Comparison of ENCODE assay signal across 13 cellular contexts in the genomic region with DNA sequence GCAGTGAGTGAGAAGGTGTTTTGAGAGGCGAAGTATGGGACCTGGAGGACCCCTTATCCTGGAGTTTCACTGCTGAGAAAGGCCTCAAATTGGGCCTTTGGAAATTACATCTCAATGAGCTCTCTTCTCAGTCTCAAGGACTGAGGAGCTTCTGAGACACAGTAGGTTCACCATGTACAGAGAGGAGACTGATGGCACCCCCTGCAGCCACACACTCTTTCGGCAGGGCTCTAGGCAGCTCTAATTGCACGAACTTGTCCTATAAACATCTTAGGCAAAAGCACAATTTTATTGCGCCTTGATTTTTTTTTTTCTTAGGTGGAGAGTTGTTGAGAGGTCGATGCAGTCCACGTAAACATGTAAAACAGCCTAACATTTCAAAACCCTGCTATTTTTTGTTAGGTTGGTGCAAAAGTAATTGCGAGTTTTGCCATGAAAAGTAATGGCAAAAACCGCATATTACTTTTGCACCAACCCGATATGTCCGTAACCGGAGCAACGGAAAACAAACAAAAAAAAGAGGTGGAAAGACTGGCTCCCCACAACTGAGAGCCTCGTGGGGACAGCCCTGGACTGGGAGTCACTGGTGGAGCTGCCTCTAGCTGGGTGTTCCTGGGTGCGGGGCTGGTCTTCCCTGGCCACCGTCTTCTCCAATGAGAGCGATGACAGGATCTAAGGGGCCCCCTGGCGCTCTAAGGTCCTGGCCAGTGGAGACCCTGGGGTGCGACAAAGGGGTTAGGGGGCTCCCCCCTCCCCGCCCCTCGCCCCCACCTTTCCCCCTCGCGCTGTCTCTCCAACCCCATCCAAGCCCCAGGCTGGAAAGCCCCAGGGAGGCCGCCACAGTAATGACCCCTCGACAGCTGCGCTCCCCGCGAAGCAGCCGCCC.
DNase-seq lines count a peak whose midpoint lies in the region; ATAC-seq and TF ChIP-seq lines count a peak whose summit lies in the region.
"Had no signal": no experiment of that assay in that cellular context is flagged by ENCODE, and none has a peak within 500 bp of the region (broad histone marks: within the 10 kb centered on the region; RNA-seq: fewer than 3 reads in every experiment).

No MANE protein-coding gene starts in this region.

- peak; percentile 23 for ATAC-seq in stimulated activated naive CD8-positive, alpha-beta T cell treated with anti-CD3 and anti-CD28 coated beads, Interleukin-15, Interleukin-2, amounts not matched to agents 100 U/mL and 50 U/mL, for 24 hours
- no peak for ATAC-seq in stimulated activated naive CD8-positive, alpha-beta T cell treated with anti-CD3 and anti-CD28 coated beads, Interleukin-15, amount 100 ng/mL, for 72 hours
- ATAC-seq in T-helper 17 cell: no peak

- H3K36me3 Mint-ChIP-seq in T-helper 17 cell (ENCODE audit: low read depth): peaks cover 2% of the 10 kb centered on the region
- H3K36me3 Mint-ChIP-seq: activated naive CD8-positive, alpha-beta T cell had no signal

- peaks cover 0 to 47% (median 2%) of the 10 kb centered on the region in 4 donors for H3K27me3 ChIP-seq in esophagus squamous epithelium
- peaks cover 0 to 64% (median 22%) of the 10 kb centered on the region in 7 donors for H3K27me3 ChIP-seq in spleen (replicated peaks in 1 of 7)

- no peak for TF ChIP-seq CTCF in esophagus squamous epithelium (IDR thresholded peaks at IDR 0.05)
- no peak for TF ChIP-seq CTCF in spleen (IDR thresholded peaks at IDR 0.05 in 8 of 11, conservative IDR thresholded peaks at IDR 0.05 in 3 of 11)
- no peak for TF ChIP-seq CTCF in GM20000 (IDR thresholded peaks at IDR 0.05; ENCODE audit: extremely low read depth, missing control alignments)

- 24 to 64% methylated on average over 12 to 15 of the region's 28 CpGs for WGBS in esophagus squamous epithelium, 2 donors
- WGBS in spleen, 5 donors: 49 to 73% (median 67%) methylated on average over 17 to 28 of the region's 28 CpGs

- intact Hi-C loops in esophagus squamous epithelium (cut with DNase I): no loop called here
- intact Hi-C loops in spleen (cut with DNase I; ENCODE audit: low total_unique reads): no loop called here

- H3K27ac ChIP-seq in esophagus squamous epithelium (no peak overlapping the region), spleen (no peak overlapping the region)
- H3K27ac ChIP-seq: SK-N-MC, upper lobe of left lung had no signal

- no peak overlapping the region for H3K27ac Mint-ChIP-seq in stimulated activated naive CD8-positive, alpha-beta T cell treated with anti-CD3 and anti-CD28 coated beads, Interleukin-15, amount 100 ng/mL, for 72 hours
- no peak overlapping the region for H3K27ac Mint-ChIP-seq in T-helper 17 cell
- H3K27ac Mint-ChIP-seq: activated naive CD8-positive, alpha-beta T cell had no signal

- H3K4me3 ChIP-seq in esophagus squamous epithelium (peak overlapping the region; percentile 30 to 62 (median 38)), spleen (no peak overlapping the region)
- H3K4me3 ChIP-seq: SK-N-MC, upper lobe of left lung had no signal

- H3K36me3 ChIP-seq in esophagus squamous epithelium (no peaks in the 10 kb centered on the region), spleen (no peaks in the 10 kb centered on the region)
- H3K36me3 ChIP-seq: upper lobe of left lung had no signal

- no peaks in the 10 kb centered on the region for H3K4me1 Mint-ChIP-seq in stimulated activated naive CD8-positive, alpha-beta T cell treated with anti-CD3 and anti-CD28 coated beads, Interleukin-15, amount 100 ng/mL, for 72 hours
- H3K4me1 Mint-ChIP-seq in T-helper 17 cell: no peaks in the 10 kb centered on the region

- DNase-seq in stimulated activated naive CD8-positive, alpha-beta T cell treated with anti-CD3 and anti-CD28 coated beads, Interleukin-15, Interleukin-2, amounts not matched to agents 100 U/mL and 50 U/mL, for 24 hours: no peak
- no peak for DNase-seq in stimulated activated naive CD8-positive, alpha-beta T cell treated with anti-CD3 and anti-CD28 coated beads, Interleukin-15, amount 100 ng/mL, for 72 hours
- DNase-seq in NCI-H524 (lab: John Stamatoyannopoulos, UW) (peak; percentile 70 to 90), esophagus squamous epithelium (lab: John Stamatoyannopoulos, UW) (no peak), spleen (no peak), NCI-H1048 (lab: John Stamatoyannopoulos, UW) (no peak), T-helper 17 cell (no peak), GM20000 (ENCODE audit: low spot score) (no peak)
- DNase-seq: DND-41; NK-92 treated with Interleukin-12 subunit alpha and Interleukin-12 subunit beta, amount 100 ng/mL, for 24 hours had no signal

- no peak for TF ChIP-seq POLR2A in esophagus squamous epithelium (IDR thresholded peaks at IDR 0.05)
- TF ChIP-seq POLR2A in spleen (IDR thresholded peaks at IDR 0.05): no peak

- H3K9me3 ChIP-seq in esophagus squamous epithelium: no peaks in the 10 kb centered on the region
- H3K9me3 ChIP-seq in spleen: no peaks in the 10 kb centered on the region
- H3K9me3 ChIP-seq in T-helper 17 cell (ENCODE audit: control insufficient read depth, low read length, poor library complexity, severe bottlenecking): no peaks in the 10 kb centered on the region
- H3K9me3 ChIP-seq: upper lobe of left lung had no signal

- H3K4me1 ChIP-seq in esophagus squamous epithelium (peaks cover 6 to 33% (median 8%) of the 10 kb centered on the region in 3 donors), spleen (no peaks in the 10 kb centered on the region)
- H3K4me1 ChIP-seq: upper lobe of left lung had no signal

- no peaks in the 10 kb centered on the region for H3K9me3 Mint-ChIP-seq in stimulated activated naive CD8-positive, alpha-beta T cell treated with anti-CD3 and anti-CD28 coated beads, Interleukin-15, amount 100 ng/mL, for 72 hours

- H3K27me3 Mint-ChIP-seq in stimulated activated naive CD8-positive, alpha-beta T cell treated with anti-CD3 and anti-CD28 coated beads, Interleukin-15, amount 100 ng/mL, for 72 hours: peaks cover 50% of the 10 kb centered on the region
- peaks cover 61% of the 10 kb centered on the region for H3K27me3 Mint-ChIP-seq in T-helper 17 cell

- no peak overlapping the region for H3K4me3 Mint-ChIP-seq in stimulated activated naive CD8-positive, alpha-beta T cell treated with anti-CD3 and anti-CD28 coated beads, Interleukin-15, amount 100 ng/mL, for 72 hours
- no peak overlapping the region for H3K4me3 Mint-ChIP-seq in T-helper 17 cell
- H3K4me3 Mint-ChIP-seq: activated naive CD8-positive, alpha-beta T cell had no signal

Comparison
In these comparisons a context has a peak if more than half of its experiments do, and no peak if none do; other contexts are left out.
1. DNase-seq: peak in NCI-H524 (2 of 2); none in stimulated activated naive CD8-positive, alpha-beta T cell treated with anti-CD3 and anti-CD28 coated beads, Interleukin-15, Interleukin-2, amounts not matched to agents 100 U/mL and 50 U/mL, for 24 hours (single experiment), stimulated activated naive CD8-positive, alpha-beta T cell treated with anti-CD3 and anti-CD28 coated beads, Interleukin-15, amount 100 ng/mL, for 72 hours (0 of 2), esophagus squamous epithelium (single experiment), spleen (single experiment), NCI-H1048 (single experiment), T-helper 17 cell (0 of 3) and GM20000 (single experiment).
2. H3K4me3 ChIP-seq: peak in esophagus squamous epithelium (4 of 4); none in spleen (0 of 8).